In the genomic region with DNA sequence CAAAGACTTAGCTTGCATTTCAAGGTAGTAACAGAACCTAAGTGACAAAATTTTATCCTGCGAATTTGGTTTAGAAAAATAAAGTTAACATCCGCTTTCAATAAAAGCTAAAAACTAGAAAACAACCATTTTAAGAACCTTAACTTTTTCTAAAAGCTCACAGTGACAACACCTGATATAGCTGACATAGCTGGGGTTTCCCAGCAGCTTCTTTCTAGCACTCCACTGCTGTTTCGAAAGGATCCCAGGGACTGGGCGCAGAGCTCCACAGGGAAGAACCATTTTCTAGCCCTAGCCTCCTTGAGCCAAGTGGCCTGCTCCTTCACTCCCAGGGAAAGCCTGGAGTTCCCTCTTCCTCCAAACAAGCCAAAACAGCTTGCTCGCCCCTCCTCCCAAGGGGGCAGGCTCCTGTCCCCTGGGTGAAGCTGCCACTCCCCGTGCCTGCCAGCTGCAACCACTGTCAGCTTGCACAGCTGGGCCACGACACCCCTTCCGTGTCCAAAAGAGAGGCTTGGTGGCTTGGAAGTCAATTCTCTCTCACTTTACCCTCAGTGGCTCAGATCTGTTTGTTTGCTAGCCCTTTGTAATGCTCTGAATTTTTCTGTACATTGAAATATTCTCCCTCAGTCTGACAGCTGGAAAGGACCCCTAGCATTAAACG, we compare ENCODE assay signal across 8 cellular contexts. TPM values are rescaled to one million over a fixed set of nuclear protein-coding genes. Genes with fewer than 3 reads are reported as not detected.
DNase-seq lines count a peak whose midpoint lies in the region; ATAC-seq and TF ChIP-seq lines count a peak whose summit lies in the region.

No MANE protein-coding gene starts in this region.

- intact Hi-C loops in Right ventricle myocardium superior (cut with DNase I) (no loop called here), gastrocnemius medialis (cut with DNase I; ENCODE audit: low total_unique reads) (no loop called here), PC-9 (cut with micrococcal nuclease; ENCODE audit: unreplicated experiment) (no loop called here)

- no peak overlapping the region for H3K23ac ChIP-seq in H9 (ENCODE audit: insufficient read length, low read depth, low read length)

- no peak overlapping the region for H4K91ac ChIP-seq in H9 (ENCODE audit: insufficient read length, low read depth, low read length)

- peaks cover 94% of the 10 kb centered on the region for H4K20me1 ChIP-seq in OCI-LY3 (ENCODE audit: insufficient read depth, low read length)
- H4K20me1 ChIP-seq in PC-9 (ENCODE audit: insufficient read depth) = peaks cover 6% of the 10 kb centered on the region; the same call in 1 of the 2 replicates
- H4K20me1 ChIP-seq in H9 (ENCODE audit: control insufficient read depth, insufficient read depth, insufficient read length) = no peaks in the 10 kb centered on the region

- no peak overlapping the region for H2BK15ac ChIP-seq in H9 (ENCODE audit: low read depth, low read length)

- H3K36me3 ChIP-seq in OCI-LY3 (replicated peaks; ENCODE audit: low read depth, low read length) = peaks cover 6% of the 10 kb centered on the region
- H3K36me3 ChIP-seq in gastrocnemius medialis = no peaks in the 10 kb centered on the region
- H3K36me3 ChIP-seq in PC-9 (ENCODE audit: low read depth) = no peaks in the 10 kb centered on the region

- no peak for TF ChIP-seq POLR2A in gastrocnemius medialis (IDR thresholded peaks at IDR 0.05)

- peaks cover 8% of the 10 kb centered on the region; the same call in 1 of the 2 replicates for H3K27me3 Mint-ChIP-seq in H9 (ENCODE audit: low read depth)

- no peaks in the 10 kb centered on the region for H3K9me3 Mint-ChIP-seq in H9

- no peaks in the 10 kb centered on the region for H3K9me2 ChIP-seq in PC-9 (ENCODE audit: insufficient read depth)

- peak overlapping the region in 1 of 2 experiments; percentile 76; a peak in 1 of 5 replicates for H3K4me3 Mint-ChIP-seq in H9

- no peak overlapping the region for H2BK120ac ChIP-seq in H9 (ENCODE audit: low read depth, low read length, poor library complexity, severe bottlenecking)

- H2BK12ac ChIP-seq in H9 (ENCODE audit: insufficient read length, low read depth, low read length) = no peak overlapping the region

- peaks cover 86% of the 10 kb centered on the region for H3K4me1 ChIP-seq in OCI-LY3 (ENCODE audit: low read length)
- H3K4me1 ChIP-seq in gastrocnemius medialis = peaks cover 74% of the 10 kb centered on the region in 2 donors
- no peaks in the 10 kb centered on the region for H3K4me1 ChIP-seq in PC-9 (replicated peaks; ENCODE audit: insufficient read depth)
- peaks cover 19% of the 10 kb centered on the region; the same call in 1 of the 2 replicates for H3K4me1 ChIP-seq in H9 (ENCODE audit: insufficient read depth, low read length)

- H3K36me3 Mint-ChIP-seq in H9 (ENCODE audit: insufficient read depth in 1 of 3, low read depth in 3 of 3) = no peaks in the 10 kb centered on the region

- H3K4ac ChIP-seq in H9 (ENCODE audit: low read depth, low read length) = no peak overlapping the region

- no TSS peak for BruUV-seq in PC-9 (replicated peaks; lab: Mats Ljungman, UMichigan)

- H3F3A ChIP-seq in PC-9 (ENCODE audit: insufficient read depth, low read depth) = no peaks in the 10 kb centered on the region

- ATAC-seq in GM18873 (IDR thresholded peaks at IDR 0.05; ENCODE audit: low FRiP score, unreplicated experiment) (peak; percentile 31), Right ventricle myocardium superior (ENCODE audit: poor library complexity) (peak; percentile 24), gastrocnemius medialis (no peak), HG03095 (IDR thresholded peaks at IDR 0.05; ENCODE audit: unreplicated experiment) (no peak)

- H3K79me1 ChIP-seq in H9 (ENCODE audit: insufficient read depth, low read depth, low read length, poor library complexity, severe bottlenecking) = no peaks in the 10 kb centered on the region

- peaks cover 100% of the 10 kb centered on the region for H3K79me2 ChIP-seq in OCI-LY3 (ENCODE audit: low read length)
- H3K79me2 ChIP-seq in PC-9 (ENCODE audit: low read depth) = peaks cover 23% of the 10 kb centered on the region; the same call in 1 of the 2 replicates
- no peaks in the 10 kb centered on the region; the same call in 1 of the 2 replicates for H3K79me2 ChIP-seq in H9 (ENCODE audit: insufficient read depth, low read length)

- H3K27ac ChIP-seq in OCI-LY3 (ENCODE audit: low read length) (peak overlapping the region; percentile 55), gastrocnemius medialis (peak overlapping the region; percentile 64 to 72 (median 71)), PC-9 (no peak overlapping the region), H9 (ENCODE audit: insufficient read length, low read depth, low read length) (no peak overlapping the region)

- H3K9me3 ChIP-seq in OCI-LY3 (ENCODE audit: insufficient read depth, low read length) (no peaks in the 10 kb centered on the region), gastrocnemius medialis (no peaks in the 10 kb centered on the region), PC-9 (ENCODE audit: insufficient read depth, low read depth) (no peaks in the 10 kb centered on the region), H9 (ENCODE audit: control insufficient read depth, low read depth, low read length) (no peaks in the 10 kb centered on the region)

- H3K18ac ChIP-seq in H9 (ENCODE audit: insufficient read length, low read depth, low read length) = no peak overlapping the region

- no CpG with 5 or more reads among the region's 9 CpGs for WGBS in H9 (ENCODE audit: extremely low coverage, insufficient read length, low lambda C conversion rate)

- H2AK5ac ChIP-seq in H9 (ENCODE audit: insufficient read length, low read length) = no peak overlapping the region

- in situ Hi-C loops in gastrocnemius medialis (cut with MboI; ENCODE audit: low sequenced_read_pairs in 4 of 4) = no loop called here

- no peak overlapping the region for H2BK5ac ChIP-seq in H9 (ENCODE audit: insufficient read length, low read length)

- H3K4me1 Mint-ChIP-seq in H9 = peaks cover 61 to 68% of the 10 kb centered on the region in 2 experiments

- DNase-seq in Right ventricle myocardium superior (peak; percentile 69), gastrocnemius medialis (no peak), NCI-H146 treated with DMSO at 0.1 percent for 48 hours (lab: John Stamatoyannopoulos, UW; ENCODE audit: unreplicated experiment) (no peak), PC-9 (no peak), H9 (no peak)

- H4K5ac ChIP-seq in H9 (ENCODE audit: insufficient read length, low read depth, low read length) = no peak overlapping the region

- H4K8ac ChIP-seq in H9 (replicated peaks; ENCODE audit: insufficient read length, low read depth, low read length) = no peak overlapping the region

- no peak for TF ChIP-seq CTCF in OCI-LY3 (IDR thresholded peaks at IDR 0.05; ENCODE audit: low read depth, low read length)
- no peak for TF ChIP-seq CTCF in gastrocnemius medialis (IDR thresholded peaks at IDR 0.05 in 4 of 5, conservative IDR thresholded peaks at IDR 0.05 in 1 of 5)
- TF ChIP-seq CTCF in PC-9 (conservative IDR thresholded peaks at IDR 0.05) = no peak
- no peak for TF ChIP-seq CTCF in H9 (conservative IDR thresholded peaks at IDR 0.05)

- H3K27me3 ChIP-seq in OCI-LY3 (ENCODE audit: low read depth, low read length) (no peaks in the 10 kb centered on the region), gastrocnemius medialis (no peaks in the 10 kb centered on the region), PC-9 (ENCODE audit: insufficient read depth, low read depth) (no peaks in the 10 kb centered on the region), H9 (ENCODE audit: insufficient read depth, low read length) (no peaks in the 10 kb centered on the region)

- peak overlapping the region; percentile 20; the same call in 1 of the 2 replicates for H3K9ac ChIP-seq in OCI-LY3 (ENCODE audit: low read length)
- no peak overlapping the region for H3K9ac ChIP-seq in H9 (ENCODE audit: extremely low read depth, insufficient read length, low read length)

- no peak overlapping the region for H3K56ac ChIP-seq in H9 (ENCODE audit: insufficient read length, low read depth, low read length)

- H3K4me2 ChIP-seq in OCI-LY3 (ENCODE audit: low read length) (peak overlapping the region; percentile 77), PC-9 (no peak overlapping the region), H9 (ENCODE audit: insufficient read depth, insufficient read length, low read length) (no peak overlapping the region)

- no peak overlapping the region for H3T11ph ChIP-seq in H9 (ENCODE audit: low read length)

- H3K27ac Mint-ChIP-seq in H9 = no peak overlapping the region

- no peak overlapping the region for H3K14ac ChIP-seq in H9 (ENCODE audit: insufficient read depth, low read length)

- CTCF ChIA-PET in PC-9 (lab: Charles Lee) = no interaction called here

- no peak overlapping the region for H2AFZ ChIP-seq in OCI-LY3 (ENCODE audit: low read depth, low read length)
- H2AFZ ChIP-seq in PC-9 = no peak overlapping the region
- no peak overlapping the region for H2AFZ ChIP-seq in H9 (ENCODE audit: low read length)

- peaks cover 12% of the 10 kb centered on the region for H3K23me2 ChIP-seq in H9 (ENCODE audit: insufficient read length, low read depth, low read length, poor library complexity, severe bottlenecking)

- H3K4me3 ChIP-seq in OCI-LY3 (ENCODE audit: low read length) (peak overlapping the region; percentile 48), gastrocnemius medialis (peak overlapping the region in 3 of 4 donors; percentile 12 to 45 (median 34)), PC-9 (no peak overlapping the region)

- H2BK20ac ChIP-seq in H9 (ENCODE audit: low read depth, low read length, poor library complexity, severe bottlenecking) = no peak overlapping the region

- POLR2A ChIA-PET in PC-9 (lab: Charles Lee; ENCODE audit: unreplicated experiment) = no interaction called here

RNA-seq across cellular contexts. Expression of a gene that starts 59.8 kb away (rescaled TPM):
- total RNA-seq in Right ventricle myocardium superior (32.3 TPM), gastrocnemius medialis (10 to 100 TPM; 24.7 to 43.7 (median 32.4) TPM), PC-9 (2021) (40.3 and 41.0 TPM in 2 replicates), H9 (2021) (9.7 and 11.2 TPM in 2 replicates)

Comparison
In these comparisons a context has a peak if more than half of its experiments do, and no peak if none do; other contexts are left out.
1. ATAC-seq: peak in GM18873 (single experiment) and Right ventricle myocardium superior (single experiment); none in gastrocnemius medialis (0 of 2) and HG03095 (single experiment).
2. H3K27ac ChIP-seq: peak in OCI-LY3 (single experiment) and gastrocnemius medialis (4 of 4); none in PC-9 (single experiment) and H9 (single experiment).